8 cellular contexts compared by ENCODE assay signal in the genomic region with DNA sequence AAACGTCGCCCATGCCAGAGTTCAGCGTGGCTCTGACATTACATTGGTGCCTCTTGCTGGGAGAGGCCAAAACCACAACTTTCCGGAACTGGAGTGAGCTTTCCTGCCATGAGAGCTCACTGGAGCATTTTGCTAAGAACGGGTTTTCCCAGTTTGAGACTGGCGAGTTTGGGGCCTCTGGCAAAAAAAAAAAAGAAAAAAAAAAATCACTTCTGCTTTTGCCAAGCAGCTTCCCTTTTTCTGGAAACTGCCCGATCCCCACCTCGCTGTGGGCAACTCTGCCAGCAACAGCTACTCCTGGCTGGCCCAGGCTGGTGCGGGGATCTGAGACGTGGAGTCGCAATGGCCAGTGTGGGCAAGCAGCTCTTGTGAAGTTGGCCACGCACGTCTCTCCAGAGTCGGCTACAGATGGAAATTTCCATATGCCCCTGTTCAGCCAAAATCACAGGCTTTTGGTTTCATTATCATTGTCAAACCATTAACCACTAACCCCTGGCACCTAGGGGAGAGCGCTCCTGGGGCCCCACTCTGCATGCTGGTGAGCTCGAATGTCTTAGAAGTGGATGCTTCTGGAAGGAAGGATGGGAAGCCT. TPM values are rescaled to one million over a fixed set of nuclear protein-coding genes. Genes with fewer than 3 reads are reported as not detected.
A peak's percentile ranks its signal among the peaks of the same experiment; 100 is the strongest.
DNase-seq lines count a peak whose midpoint lies in the region; ATAC-seq and TF ChIP-seq lines count a peak whose summit lies in the region.

No MANE protein-coding gene starts in this region.

- H3K9me3 ChIP-seq in body of pancreas: no peaks in the 10 kb centered on the region
- H3K9me3 ChIP-seq in mucosa of stomach (ENCODE audit: control insufficient read depth, low read length): no peaks in the 10 kb centered on the region
- H3K9me3 ChIP-seq in BE2C: no peaks in the 10 kb centered on the region

- peak; percentile 54 for ATAC-seq in GM19025 (IDR thresholded peaks at IDR 0.05; ENCODE audit: low read depth, unreplicated experiment)
- peak; percentile 69 for ATAC-seq in body of pancreas
- no peak for ATAC-seq in HG03135 (IDR thresholded peaks at IDR 0.05; ENCODE audit: unreplicated experiment)

- H3K27me3 ChIP-seq in body of pancreas (no peaks in the 10 kb centered on the region), mucosa of stomach (ENCODE audit: control insufficient read depth, insufficient read depth, low read length) (no peaks in the 10 kb centered on the region), BE2C (no peaks in the 10 kb centered on the region)

- TF ChIP-seq CTCF in NB4 (IDR thresholded peaks at IDR 0.05; ENCODE audit: low read depth, low read length) (no peak), body of pancreas (IDR thresholded peaks at IDR 0.05) (no peak), BE2C (IDR thresholded peaks at IDR 0.05; ENCODE audit: low read depth, low read length) (no peak), foreskin fibroblast (IDR thresholded peaks at IDR 0.05; ENCODE audit: low read depth, low read length) (no peak)

- H3K9ac ChIP-seq in mucosa of stomach (ENCODE audit: low read length): peak overlapping the region; percentile 52

- peak overlapping the region in 3 of 4 donors; percentile 44 to 78 (median 46) for H3K27ac ChIP-seq in body of pancreas

- 34 to 36% methylated on average over 16 of the region's 16 CpGs for WGBS in body of pancreas, 2 donors

- TF ChIP-seq POLR2A in NB4 (IDR thresholded peaks at IDR 0.05; ENCODE audit: extremely low read depth, insufficient read length) (no peak), body of pancreas (IDR thresholded peaks at IDR 0.05) (no peak)

- H3K36me3 ChIP-seq in body of pancreas (replicated peaks in 1 of 2; ENCODE audit: insufficient read depth in 1 of 2, low read depth in 2 of 2) (no peaks in the 10 kb centered on the region), mucosa of stomach (ENCODE audit: control insufficient read depth, insufficient read depth, low read length) (no peaks in the 10 kb centered on the region), BE2C (no peaks in the 10 kb centered on the region)

- intact Hi-C loops in body of pancreas (cut with DNase I): no loop called here

- H3K4me1 ChIP-seq in body of pancreas: peaks cover 26% of the 10 kb centered on the region
- peaks cover 40% of the 10 kb centered on the region for H3K4me1 ChIP-seq in mucosa of stomach (ENCODE audit: control insufficient read depth, insufficient read depth, low read length)
- no peaks in the 10 kb centered on the region for H3K4me1 ChIP-seq in BE2C

- DNase-seq in NB4 (ENCODE audit: low read depth) (peak; percentile 77), body of pancreas (peak in 3 of 4 donors; percentile 35 to 71 (median 54)), BE2C (no peak), foreskin fibroblast (no peak)
- DNase-seq in central memory CD4-positive, alpha-beta T cell: no peak

- peak overlapping the region; percentile 43 for H3K4me3 ChIP-seq in NB4 (ENCODE audit: low read depth, low read length)
- no peak overlapping the region for H3K4me3 ChIP-seq in body of pancreas
- no peak overlapping the region for H3K4me3 ChIP-seq in mucosa of stomach (ENCODE audit: low read length)
- no peak overlapping the region for H3K4me3 ChIP-seq in BE2C (ENCODE audit: low read depth, low read length)
- no peak overlapping the region for H3K4me3 ChIP-seq in foreskin fibroblast (ENCODE audit: low read depth in 1 of 2, low read length in 2 of 2)

RNA-seq across cellular contexts. Expression of a gene that starts 25.7 kb away (rescaled TPM):
- total RNA-seq in body of pancreas: 10 to 100 TPM in 1 of 2 donors, 1 to 10 TPM in 1; 9.9 to 24.4 TPM
- 2.4 TPM for polyA plus RNA-seq in BE2C (2012; ENCODE audit: insufficient read depth, insufficient read length, low read depth)

Comparison
In these comparisons a context has a peak if more than half of its experiments do, and no peak if none do; other contexts are left out.
1. DNase-seq: peak in NB4 (single experiment) and body of pancreas (3 of 4); none in BE2C (single experiment), foreskin fibroblast (0 of 2) and central memory CD4-positive, alpha-beta T cell (single experiment).